2 cellular contexts compared by ENCODE assay signal in the genomic region with DNA sequence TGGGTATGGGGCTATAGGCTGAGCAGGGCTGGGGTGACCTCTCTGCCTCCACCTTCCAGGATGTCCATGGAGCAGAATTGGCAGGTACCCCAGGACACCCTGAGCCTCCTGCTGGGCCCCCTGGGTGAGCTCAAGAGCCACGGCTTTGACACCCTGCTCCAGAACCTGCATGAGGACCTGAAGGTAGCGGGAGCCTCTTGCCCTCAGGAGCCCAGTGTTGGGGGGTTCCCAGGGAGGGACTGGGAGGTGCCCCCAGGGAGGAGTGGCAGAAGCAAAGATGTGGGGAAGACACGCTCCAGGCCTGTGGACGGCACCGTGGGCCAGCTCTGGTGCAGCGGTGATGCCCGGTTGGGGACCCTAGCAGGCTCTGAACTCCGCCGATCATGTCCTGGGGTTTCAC.
TF ChIP-seq lines count a peak whose summit lies in the region.

No MANE protein-coding gene starts in this region.

TF ChIP-seq in SK-N-SH, 30 proteins besides CTCF, POLR2A, EP300 and RAD21 (continued from another document):
- TF ChIP-seq, protein P1, sequence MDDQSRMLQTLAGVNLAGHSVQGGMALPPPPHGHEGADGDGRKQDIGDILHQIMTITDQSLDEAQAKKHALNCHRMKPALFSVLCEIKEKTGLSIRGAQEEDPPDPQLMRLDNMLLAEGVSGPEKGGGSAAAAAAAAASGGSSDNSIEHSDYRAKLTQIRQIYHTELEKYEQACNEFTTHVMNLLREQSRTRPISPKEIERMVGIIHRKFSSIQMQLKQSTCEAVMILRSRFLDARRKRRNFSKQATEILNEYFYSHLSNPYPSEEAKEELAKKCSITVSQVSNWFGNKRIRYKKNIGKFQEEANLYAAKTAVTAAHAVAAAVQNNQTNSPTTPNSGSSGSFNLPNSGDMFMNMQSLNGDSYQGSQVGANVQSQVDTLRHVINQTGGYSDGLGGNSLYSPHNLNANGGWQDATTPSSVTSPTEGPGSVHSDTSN (IDR thresholded peaks at IDR 0.05), result no peak
- TF ChIP-seq MXI1 (IDR thresholded peaks at IDR 0.05; ENCODE audit: low read depth, low read length) (no peak), SMC3 (IDR thresholded peaks at IDR 0.05; ENCODE audit: low read depth, low read length) (no peak), JUND (IDR thresholded peaks at IDR 0.05) (no peak), TCF12 (IDR thresholded peaks at IDR 0.05) (no peak), RCOR1 (IDR thresholded peaks at IDR 0.05; ENCODE audit: low read length) (no peak), SIN3A (IDR thresholded peaks at IDR 0.05; ENCODE audit: borderline replicate concordance, low read depth, low read length) (no peak)
- TF ChIP-seq, protein P2, sequence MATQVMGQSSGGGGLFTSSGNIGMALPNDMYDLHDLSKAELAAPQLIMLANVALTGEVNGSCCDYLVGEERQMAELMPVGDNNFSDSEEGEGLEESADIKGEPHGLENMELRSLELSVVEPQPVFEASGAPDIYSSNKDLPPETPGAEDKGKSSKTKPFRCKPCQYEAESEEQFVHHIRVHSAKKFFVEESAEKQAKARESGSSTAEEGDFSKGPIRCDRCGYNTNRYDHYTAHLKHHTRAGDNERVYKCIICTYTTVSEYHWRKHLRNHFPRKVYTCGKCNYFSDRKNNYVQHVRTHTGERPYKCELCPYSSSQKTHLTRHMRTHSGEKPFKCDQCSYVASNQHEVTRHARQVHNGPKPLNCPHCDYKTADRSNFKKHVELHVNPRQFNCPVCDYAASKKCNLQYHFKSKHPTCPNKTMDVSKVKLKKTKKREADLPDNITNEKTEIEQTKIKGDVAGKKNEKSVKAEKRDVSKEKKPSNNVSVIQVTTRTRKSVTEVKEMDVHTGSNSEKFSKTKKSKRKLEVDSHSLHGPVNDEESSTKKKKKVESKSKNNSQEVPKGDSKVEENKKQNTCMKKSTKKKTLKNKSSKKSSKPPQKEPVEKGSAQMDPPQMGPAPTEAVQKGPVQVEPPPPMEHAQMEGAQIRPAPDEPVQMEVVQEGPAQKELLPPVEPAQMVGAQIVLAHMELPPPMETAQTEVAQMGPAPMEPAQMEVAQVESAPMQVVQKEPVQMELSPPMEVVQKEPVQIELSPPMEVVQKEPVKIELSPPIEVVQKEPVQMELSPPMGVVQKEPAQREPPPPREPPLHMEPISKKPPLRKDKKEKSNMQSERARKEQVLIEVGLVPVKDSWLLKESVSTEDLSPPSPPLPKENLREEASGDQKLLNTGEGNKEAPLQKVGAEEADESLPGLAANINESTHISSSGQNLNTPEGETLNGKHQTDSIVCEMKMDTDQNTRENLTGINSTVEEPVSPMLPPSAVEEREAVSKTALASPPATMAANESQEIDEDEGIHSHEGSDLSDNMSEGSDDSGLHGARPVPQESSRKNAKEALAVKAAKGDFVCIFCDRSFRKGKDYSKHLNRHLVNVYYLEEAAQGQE (IDR thresholded peaks at IDR 0.05; ENCODE audit: low read depth, low read length), result no peak
- TF ChIP-seq, protein P3, sequence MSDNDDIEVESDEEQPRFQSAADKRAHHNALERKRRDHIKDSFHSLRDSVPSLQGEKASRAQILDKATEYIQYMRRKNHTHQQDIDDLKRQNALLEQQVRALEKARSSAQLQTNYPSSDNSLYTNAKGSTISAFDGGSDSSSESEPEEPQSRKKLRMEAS (IDR thresholded peaks at IDR 0.05; ENCODE audit: low read depth), result no peak
- TF ChIP-seq, protein P4, sequence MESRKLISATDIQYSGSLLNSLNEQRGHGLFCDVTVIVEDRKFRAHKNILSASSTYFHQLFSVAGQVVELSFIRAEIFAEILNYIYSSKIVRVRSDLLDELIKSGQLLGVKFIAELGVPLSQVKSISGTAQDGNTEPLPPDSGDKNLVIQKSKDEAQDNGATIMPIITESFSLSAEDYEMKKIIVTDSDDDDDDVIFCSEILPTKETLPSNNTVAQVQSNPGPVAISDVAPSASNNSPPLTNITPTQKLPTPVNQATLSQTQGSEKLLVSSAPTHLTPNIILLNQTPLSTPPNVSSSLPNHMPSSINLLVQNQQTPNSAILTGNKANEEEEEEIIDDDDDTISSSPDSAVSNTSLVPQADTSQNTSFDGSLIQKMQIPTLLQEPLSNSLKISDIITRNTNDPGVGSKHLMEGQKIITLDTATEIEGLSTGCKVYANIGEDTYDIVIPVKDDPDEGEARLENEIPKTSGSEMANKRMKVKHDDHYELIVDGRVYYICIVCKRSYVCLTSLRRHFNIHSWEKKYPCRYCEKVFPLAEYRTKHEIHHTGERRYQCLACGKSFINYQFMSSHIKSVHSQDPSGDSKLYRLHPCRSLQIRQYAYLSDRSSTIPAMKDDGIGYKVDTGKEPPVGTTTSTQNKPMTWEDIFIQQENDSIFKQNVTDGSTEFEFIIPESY (IDR thresholded peaks at IDR 0.05; ENCODE audit: borderline replicate concordance, low read depth), result no peak
- TF ChIP-seq, protein P5, sequence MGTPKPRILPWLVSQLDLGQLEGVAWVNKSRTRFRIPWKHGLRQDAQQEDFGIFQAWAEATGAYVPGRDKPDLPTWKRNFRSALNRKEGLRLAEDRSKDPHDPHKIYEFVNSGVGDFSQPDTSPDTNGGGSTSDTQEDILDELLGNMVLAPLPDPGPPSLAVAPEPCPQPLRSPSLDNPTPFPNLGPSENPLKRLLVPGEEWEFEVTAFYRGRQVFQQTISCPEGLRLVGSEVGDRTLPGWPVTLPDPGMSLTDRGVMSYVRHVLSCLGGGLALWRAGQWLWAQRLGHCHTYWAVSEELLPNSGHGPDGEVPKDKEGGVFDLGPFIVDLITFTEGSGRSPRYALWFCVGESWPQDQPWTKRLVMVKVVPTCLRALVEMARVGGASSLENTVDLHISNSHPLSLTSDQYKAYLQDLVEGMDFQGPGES (IDR thresholded peaks at IDR 0.05; ENCODE audit: low read depth, low read length), result no peak

TF ChIP-seq in SK-N-SH treated with all-trans-retinoic acid at 6 μM for 48 hours, 23 proteins besides CTCF, POLR2A, EP300 and RAD21:
- TF ChIP-seq, protein P6, sequence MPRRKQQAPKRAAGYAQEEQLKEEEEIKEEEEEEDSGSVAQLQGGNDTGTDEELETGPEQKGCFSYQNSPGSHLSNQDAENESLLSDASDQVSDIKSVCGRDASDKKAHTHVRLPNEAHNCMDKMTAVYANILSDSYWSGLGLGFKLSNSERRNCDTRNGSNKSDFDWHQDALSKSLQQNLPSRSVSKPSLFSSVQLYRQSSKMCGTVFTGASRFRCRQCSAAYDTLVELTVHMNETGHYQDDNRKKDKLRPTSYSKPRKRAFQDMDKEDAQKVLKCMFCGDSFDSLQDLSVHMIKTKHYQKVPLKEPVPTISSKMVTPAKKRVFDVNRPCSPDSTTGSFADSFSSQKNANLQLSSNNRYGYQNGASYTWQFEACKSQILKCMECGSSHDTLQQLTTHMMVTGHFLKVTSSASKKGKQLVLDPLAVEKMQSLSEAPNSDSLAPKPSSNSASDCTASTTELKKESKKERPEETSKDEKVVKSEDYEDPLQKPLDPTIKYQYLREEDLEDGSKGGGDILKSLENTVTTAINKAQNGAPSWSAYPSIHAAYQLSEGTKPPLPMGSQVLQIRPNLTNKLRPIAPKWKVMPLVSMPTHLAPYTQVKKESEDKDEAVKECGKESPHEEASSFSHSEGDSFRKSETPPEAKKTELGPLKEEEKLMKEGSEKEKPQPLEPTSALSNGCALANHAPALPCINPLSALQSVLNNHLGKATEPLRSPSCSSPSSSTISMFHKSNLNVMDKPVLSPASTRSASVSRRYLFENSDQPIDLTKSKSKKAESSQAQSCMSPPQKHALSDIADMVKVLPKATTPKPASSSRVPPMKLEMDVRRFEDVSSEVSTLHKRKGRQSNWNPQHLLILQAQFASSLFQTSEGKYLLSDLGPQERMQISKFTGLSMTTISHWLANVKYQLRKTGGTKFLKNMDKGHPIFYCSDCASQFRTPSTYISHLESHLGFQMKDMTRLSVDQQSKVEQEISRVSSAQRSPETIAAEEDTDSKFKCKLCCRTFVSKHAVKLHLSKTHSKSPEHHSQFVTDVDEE (CRISPR knock-in tag; IDR thresholded peaks at IDR 0.05), result no peak
- TF ChIP-seq, protein P7, sequence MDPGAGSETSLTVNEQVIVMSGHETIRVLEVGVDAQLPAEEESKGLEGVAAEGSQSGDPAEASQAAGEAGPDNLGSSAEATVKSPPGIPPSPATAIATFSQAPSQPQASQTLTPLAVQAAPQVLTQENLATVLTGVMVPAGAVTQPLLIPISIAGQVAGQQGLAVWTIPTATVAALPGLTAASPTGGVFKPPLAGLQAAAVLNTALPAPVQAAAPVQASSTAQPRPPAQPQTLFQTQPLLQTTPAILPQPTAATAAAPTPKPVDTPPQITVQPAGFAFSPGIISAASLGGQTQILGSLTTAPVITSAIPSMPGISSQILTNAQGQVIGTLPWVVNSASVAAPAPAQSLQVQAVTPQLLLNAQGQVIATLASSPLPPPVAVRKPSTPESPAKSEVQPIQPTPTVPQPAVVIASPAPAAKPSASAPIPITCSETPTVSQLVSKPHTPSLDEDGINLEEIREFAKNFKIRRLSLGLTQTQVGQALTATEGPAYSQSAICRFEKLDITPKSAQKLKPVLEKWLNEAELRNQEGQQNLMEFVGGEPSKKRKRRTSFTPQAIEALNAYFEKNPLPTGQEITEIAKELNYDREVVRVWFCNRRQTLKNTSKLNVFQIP (CRISPR knock-in tag; IDR thresholded peaks at IDR 0.05; ENCODE audit: borderline replicate concordance, low read depth), result no peak
- no peak for TF ChIP-seq GLIS3 (CRISPR knock-in tag; IDR thresholded peaks at IDR 0.05)
- TF ChIP-seq ZC3H10 (CRISPR knock-in tag; IDR thresholded peaks at IDR 0.05), result no peak
- no peak for TF ChIP-seq TOX (CRISPR knock-in tag; IDR thresholded peaks at IDR 0.05; ENCODE audit: borderline replicate concordance)
- TF ChIP-seq, protein P8, sequence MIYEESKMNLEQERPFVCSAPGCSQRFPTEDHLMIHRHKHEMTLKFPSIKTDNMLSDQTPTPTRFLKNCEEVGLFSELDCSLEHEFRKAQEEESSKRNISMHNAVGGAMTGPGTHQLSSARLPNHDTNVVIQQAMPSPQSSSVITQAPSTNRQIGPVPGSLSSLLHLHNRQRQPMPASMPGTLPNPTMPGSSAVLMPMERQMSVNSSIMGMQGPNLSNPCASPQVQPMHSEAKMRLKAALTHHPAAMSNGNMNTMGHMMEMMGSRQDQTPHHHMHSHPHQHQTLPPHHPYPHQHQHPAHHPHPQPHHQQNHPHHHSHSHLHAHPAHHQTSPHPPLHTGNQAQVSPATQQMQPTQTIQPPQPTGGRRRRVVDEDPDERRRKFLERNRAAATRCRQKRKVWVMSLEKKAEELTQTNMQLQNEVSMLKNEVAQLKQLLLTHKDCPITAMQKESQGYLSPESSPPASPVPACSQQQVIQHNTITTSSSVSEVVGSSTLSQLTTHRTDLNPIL (CRISPR knock-in tag; IDR thresholded peaks at IDR 0.05; ENCODE audit: low read depth), result no peak
- no peak for TF ChIP-seq ZFP3 (CRISPR knock-in tag; IDR thresholded peaks at IDR 0.05)
- TF ChIP-seq PPARA (CRISPR knock-in tag; IDR thresholded peaks at IDR 0.05; ENCODE audit: borderline replicate concordance), result no peak
- no peak for TF ChIP-seq ZNF70 (CRISPR knock-in tag; IDR thresholded peaks at IDR 0.05)
- TF ChIP-seq ZNF565 (CRISPR knock-in tag; conservative IDR thresholded peaks at IDR 0.05; ENCODE audit: low read depth), result no peak
- no peak for TF ChIP-seq ISL1 (CRISPR knock-in tag; IDR thresholded peaks at IDR 0.05)
- TF ChIP-seq, protein P9, sequence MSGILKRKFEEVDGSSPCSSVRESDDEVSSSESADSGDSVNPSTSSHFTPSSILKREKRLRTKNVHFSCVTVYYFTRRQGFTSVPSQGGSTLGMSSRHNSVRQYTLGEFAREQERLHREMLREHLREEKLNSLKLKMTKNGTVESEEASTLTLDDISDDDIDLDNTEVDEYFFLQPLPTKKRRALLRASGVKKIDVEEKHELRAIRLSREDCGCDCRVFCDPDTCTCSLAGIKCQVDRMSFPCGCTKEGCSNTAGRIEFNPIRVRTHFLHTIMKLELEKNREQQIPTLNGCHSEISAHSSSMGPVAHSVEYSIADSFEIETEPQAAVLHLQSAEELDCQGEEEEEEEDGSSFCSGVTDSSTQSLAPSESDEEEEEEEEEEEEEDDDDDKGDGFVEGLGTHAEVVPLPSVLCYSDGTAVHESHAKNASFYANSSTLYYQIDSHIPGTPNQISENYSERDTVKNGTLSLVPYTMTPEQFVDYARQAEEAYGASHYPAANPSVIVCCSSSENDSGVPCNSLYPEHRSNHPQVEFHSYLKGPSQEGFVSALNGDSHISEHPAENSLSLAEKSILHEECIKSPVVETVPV (CRISPR knock-in tag; IDR thresholded peaks at IDR 0.05), result no peak
- no peak for TF ChIP-seq ZNF8 (CRISPR knock-in tag; IDR thresholded peaks at IDR 0.05)
- TF ChIP-seq SNAI2 (CRISPR knock-in tag; IDR thresholded peaks at IDR 0.05), result no peak
- no peak for TF ChIP-seq TCF4 (CRISPR knock-in tag; IDR thresholded peaks at IDR 0.05; ENCODE audit: borderline replicate concordance)
- no peak for TF ChIP-seq ARNTL (CRISPR knock-in tag; IDR thresholded peaks at IDR 0.05; ENCODE audit: borderline replicate concordance, low read depth)
